Comparison of ENCODE assay signal across 10 cellular contexts in the genomic region with DNA sequence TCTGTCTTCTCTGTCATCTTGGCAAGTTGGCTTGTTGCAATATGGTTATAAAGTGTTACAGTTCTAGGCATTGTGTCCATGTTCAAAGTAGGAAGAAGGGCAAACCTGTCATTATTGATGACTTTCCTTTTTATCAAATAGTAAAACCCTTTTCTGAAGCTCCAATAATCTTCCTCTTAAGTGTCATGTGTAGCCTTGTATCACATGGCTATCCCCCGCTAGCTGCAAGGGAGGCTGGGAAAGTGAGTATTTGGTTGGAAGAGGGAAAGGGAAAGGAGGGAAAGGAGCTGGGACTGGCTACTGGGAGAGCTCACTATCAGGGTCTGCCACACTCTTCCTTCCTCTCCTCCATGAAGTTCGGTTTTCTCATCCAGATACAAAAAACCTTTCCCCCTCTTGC. TPM values are rescaled to one million over a fixed set of nuclear protein-coding genes. Genes with fewer than 3 reads are reported as not detected.
"Had no signal": no experiment of that assay in that cellular context is flagged by ENCODE, and none has a peak within 500 bp of the region (broad histone marks: within the 10 kb centered on the region; RNA-seq: fewer than 3 reads in every experiment).

No MANE protein-coding gene starts in this region.

- DNase-seq: GM23248, GOT3, H9, HCEC 1CT, KBM-7 had no signal

- H3K4me3 ChIP-seq: GM23248 had no signal

- FAIRE-seq: H54, HepG2 had no signal

- H3K4me1 Mint-ChIP-seq: IgD-negative memory B cell had no signal

- H2AFZ ChIP-seq: GM23248 had no signal

- H3K9ac ChIP-seq: GM23248 had no signal

- H3K9me3 Mint-ChIP-seq: IgD-negative memory B cell had no signal

- H3K4me3 Mint-ChIP-seq: H9, IgD-negative memory B cell had no signal

- ATAC-seq: HepG2 had no signal

- H3K27ac Mint-ChIP-seq: H9, IgD-negative memory B cell had no signal

- H3K27ac ChIP-seq: GM23248, HL-60 had no signal

RNA-seq across cellular contexts. Expression of a gene that starts 45.2 kb away (rescaled TPM):
- total RNA-seq: H9, HepG2, HT1080 had no signal
- polyA plus RNA-seq: HepG2, IgD-negative memory B cell had no signal
